Comparison of ENCODE assay signal across 8 cellular contexts in genomic region chr4:140374130-140374477, GRCh38. TPM values are rescaled to one million over a fixed set of nuclear protein-coding genes. Genes with fewer than 3 reads are reported as not detected.
A peak's percentile ranks its signal among the peaks of the same experiment; 100 is the strongest.
DNase-seq lines count a peak whose midpoint lies in the region; ATAC-seq and TF ChIP-seq lines count a peak whose summit lies in the region.

No MANE protein-coding gene starts in this region.

- peak overlapping the region; percentile 82 for H3K27ac ChIP-seq in Panc1 (ENCODE audit: low read length)

- intact Hi-C loops in Panc1 (cut with micrococcal nuclease; ENCODE audit: unreplicated experiment), result no loop called here

- POLR2A ChIA-PET in Panc1 (lab: Charles Lee), result no interaction called here

- peaks cover 13% of the 10 kb centered on the region for H3K4me1 ChIP-seq in Panc1 (ENCODE audit: control insufficient read depth, insufficient read depth, low read length)

- BruUV-seq in Panc1 (replicated peaks; lab: Mats Ljungman, UMichigan), result no TSS peak

- CTCF ChIA-PET in Panc1 (lab: Charles Lee), result interaction anchor here (1.5 kb wide), 1 partner anchor 44 kb away, joined by 4 read pairs; no protein-coding TSS in a partner anchor

- DNase-seq in GM12865 (ENCODE audit: low read depth), result peak; percentile 3
- DNase-seq in Panc1 (ENCODE audit: low read depth, low spot score), result no peak
- DNase-seq in fibroblast of pulmonary artery (ENCODE audit: low read depth), result no peak
- DNase-seq in renal cortical epithelial cell (ENCODE audit: low read depth), result peak; percentile 37
- DNase-seq in EL, result no peak
- no peak for DNase-seq in SKM-1 (lab: John Stamatoyannopoulos, UW; ENCODE audit: unreplicated experiment)
- DNase-seq in NCI-H345 (lab: John Stamatoyannopoulos, UW), result no peak

- in situ Hi-C loops in Panc1 (cut with HindIII; ENCODE audit: low pct_unique_long_range_greater_than_20kb, low sequenced_read_pairs), result no loop called here

- H3K4me3 ChIP-seq in GM12865 (ENCODE audit: low read depth, low read length) (peak overlapping the region; percentile 60), Panc1 (ENCODE audit: low read depth in 2 of 2, low read length in 2 of 2) (peak overlapping the region; percentile 92 to 93), fibroblast of pulmonary artery (replicated peaks; ENCODE audit: low read depth, low read length) (peak overlapping the region; percentile 74)

- H3K27me3 ChIP-seq in Panc1 (ENCODE audit: control insufficient read depth, insufficient read depth, low read length), result no peaks in the 10 kb centered on the region

- H3K9me3 ChIP-seq in Panc1 (ENCODE audit: control insufficient read depth, insufficient read depth, low read depth, low read length), result no peaks in the 10 kb centered on the region

- TF ChIP-seq CTCF in GM12865 (IDR thresholded peaks at IDR 0.05; ENCODE audit: insufficient read depth, low read depth, low read length, missing control alignments), result no peak
- no peak for TF ChIP-seq CTCF in Panc1 (IDR thresholded peaks at IDR 0.05)
- no peak for TF ChIP-seq CTCF in fibroblast of pulmonary artery (IDR thresholded peaks at IDR 0.05; ENCODE audit: low read length, missing control alignments)

- H3K36me3 ChIP-seq in Panc1 (ENCODE audit: control insufficient read depth, insufficient read depth, low read length), result peaks cover 7% of the 10 kb centered on the region

- no peak for ATAC-seq in Panc1
- no peak for ATAC-seq in GM21737 (IDR thresholded peaks at IDR 0.05; ENCODE audit: unreplicated experiment)

RNA-seq across cellular contexts. Expression of gene SCOC, which starts 0.7 kb away (rescaled TPM):
- total RNA-seq in Panc1 (2021; ENCODE audit: unreplicated experiment), result 30.2 TPM
- polyA plus RNA-seq in Panc1 (2012; ENCODE audit: insufficient read length), result 16.9 TPM
- total RNA-seq in renal cortical epithelial cell, result 121 and 130 TPM in 2 replicates

RNA-seq across cellular contexts. Expression of gene CLGN, which starts 53.3 kb away (rescaled TPM):
- 5.4 TPM for total RNA-seq in Panc1 (2021; ENCODE audit: unreplicated experiment)
- polyA plus RNA-seq in Panc1 (2012; ENCODE audit: insufficient read length), result 2.1 TPM
- 2.0 and 4.7 TPM in 2 replicates for total RNA-seq in renal cortical epithelial cell

Comparison
In these comparisons a context has a peak if more than half of its experiments do, and no peak if none do; other contexts are left out.
1. DNase-seq: peak in GM12865 (single experiment) and renal cortical epithelial cell (single experiment); none in Panc1 (single experiment), fibroblast of pulmonary artery (single experiment), EL (single experiment), SKM-1 (single experiment) and NCI-H345 (single experiment).
2. Peak in every context shown above with its lines, with median percentiles within 50 percentile points of each other: H3K4me3 ChIP-seq.